In genomic region chr1:92797297-92797696, GRCh38 we compare ENCODE assay signal across 21 cellular contexts.
"Had no signal": no experiment of that assay in that cellular context is flagged by ENCODE, and none has a peak within 500 bp of the region (broad histone marks: within the 10 kb centered on the region; RNA-seq: fewer than 3 reads in every experiment).

No MANE protein-coding gene starts in this region.

- H3K4me1 Mint-ChIP-seq: activated CD4-positive, alpha-beta T cell treated with anti-CD3 and anti-CD28 coated beads for 36 hours; activated naive CD8-positive, alpha-beta T cell treated with anti-CD3 and anti-CD28 coated beads for 36 hours; nephron progenitor cell; T-helper 17 cell had no signal

- H3K4me3 Mint-ChIP-seq: activated B cell treated with CpG ODN at 0.5 μM for 24 hours; activated CD4-positive, alpha-beta T cell treated with anti-CD3 and anti-CD28 coated beads for 36 hours; activated naive CD8-positive, alpha-beta T cell treated with anti-CD3 and anti-CD28 coated beads for 36 hours; nephron progenitor cell; stimulated activated naive CD8-positive, alpha-beta T cell treated with anti-CD3 and anti-CD28 coated beads, Interleukin-15, Interleukin-2, amounts not matched to agents 100 ng/mL and 50 ng/mL, for 24 hours had no signal

- H3K27me3 ChIP-seq: colonic mucosa, esophagus muscularis mucosa, hepatocyte, tibial artery had no signal

- H2AFZ ChIP-seq: hepatocyte, parathyroid adenoma had no signal

- ATAC-seq: activated CD4-positive, alpha-beta T cell treated with anti-CD3 and anti-CD28 coated beads for 36 hours; right cardiac atrium; T-helper 17 cell had no signal

- H3K27ac ChIP-seq: colonic mucosa, esophagus muscularis mucosa, hepatocyte, left ventricle myocardium inferior, parathyroid adenoma, tibial artery had no signal

- H3K9ac ChIP-seq: parathyroid adenoma had no signal

- H3K9me3 ChIP-seq: colonic mucosa, esophagus muscularis mucosa, tibial artery had no signal

- H3K36me3 ChIP-seq: colonic mucosa, esophagus muscularis mucosa, left ventricle myocardium inferior, tibial artery had no signal

- H3K9me3 Mint-ChIP-seq: activated B cell treated with CpG ODN at 0.5 μM for 24 hours; activated naive CD8-positive, alpha-beta T cell treated with anti-CD3 and anti-CD28 coated beads for 36 hours; nephron progenitor cell; stimulated activated naive CD8-positive, alpha-beta T cell treated with anti-CD3 and anti-CD28 coated beads, Interleukin-15, Interleukin-2, amounts not matched to agents 100 ng/mL and 50 ng/mL, for 24 hours had no signal

- H3K79me2 ChIP-seq: hepatocyte, parathyroid adenoma had no signal

- H3K36me3 Mint-ChIP-seq: activated naive CD8-positive, alpha-beta T cell treated with anti-CD3 and anti-CD28 coated beads for 36 hours had no signal

- H3K4me3 ChIP-seq: colonic mucosa, esophagus muscularis mucosa, hepatocyte, left ventricle myocardium inferior, tibial artery had no signal

- H3K4me1 ChIP-seq: colonic mucosa, parathyroid adenoma had no signal

- H3K4me2 ChIP-seq: hepatocyte had no signal

- H3K27ac Mint-ChIP-seq: activated B cell treated with CpG ODN at 0.5 μM for 24 hours; activated CD4-positive, alpha-beta T cell treated with anti-CD3 and anti-CD28 coated beads for 36 hours; activated naive CD8-positive, alpha-beta T cell treated with anti-CD3 and anti-CD28 coated beads for 36 hours; stimulated activated naive CD8-positive, alpha-beta T cell treated with anti-CD3 and anti-CD28 coated beads, Interleukin-15, Interleukin-2, amounts not matched to agents 100 ng/mL and 50 ng/mL, for 24 hours; T-helper 17 cell had no signal

- DNase-seq: activated B cell treated with CpG ODN at 0.5 μM for 24 hours; activated CD4-positive, alpha-beta T cell treated with anti-CD3 and anti-CD28 coated beads for 36 hours; activated CD4-positive, alpha-beta T cell treated with anti-CD3 and anti-CD28 coated beads, Interleukin-2, amount 50 U/mL, for 48 hours; activated naive CD4-positive, alpha-beta T cell treated with Interleukin-2 at 50 U/mL for 16 hours; activated naive CD8-positive, alpha-beta T cell treated with anti-CD3 and anti-CD28 coated beads for 36 hours; activated T-cell treated with anti-CD3 and anti-CD28 coated beads, Interleukin-2, amount 50 U/mL, for 48 hours; colonic mucosa; glutamatergic neuron; left ventricle myocardium inferior; midbrain; nephron progenitor cell; right cardiac atrium; stimulated activated CD4-positive, alpha-beta T cell treated with anti-CD3 and anti-CD28 coated beads, Interleukin-12 subunit alpha, Interleukin-12 subunit beta, amount 100 ng/mL, for 4 hours; stimulated activated CD4-positive, alpha-beta T cell treated with anti-CD3 and anti-CD28 coated beads, Interleukin-1b, Interleukin-23, amount 100 ng/mL, for 48 hours; substantia nigra; T-helper 17 cell; tibial artery had no signal
